ENCODE assay signal across 8 cellular contexts in genomic region chr12:69284131-69284530, GRCh38. TPM values are rescaled to one million over a fixed set of nuclear protein-coding genes. Genes with fewer than 3 reads are reported as not detected.
DNase-seq lines count a peak whose midpoint lies in the region.

No MANE protein-coding gene starts in this region.

- H3K27me3 ChIP-seq in HUES48 (ENCODE audit: control insufficient read depth, insufficient read depth, low read length) (no peaks in the 10 kb centered on the region; the same call in 1 of the 2 replicates), skeletal muscle tissue (ENCODE audit: control insufficient read depth in 3 of 3, insufficient read depth in 3 of 3, low read length in 3 of 3) (peaks cover 0 to 4% (median 0%) of the 10 kb centered on the region in 3 donors)

- H3K36me3 ChIP-seq in HUES48 (ENCODE audit: control insufficient read depth, insufficient read depth, low read length) (no peaks in the 10 kb centered on the region), skeletal muscle tissue (ENCODE audit: control insufficient read depth in 3 of 3, insufficient read depth in 3 of 3, low read length in 3 of 3) (no peaks in the 10 kb centered on the region)

- H3K27ac ChIP-seq in HUES48 (ENCODE audit: low read depth, low read length) (no peak overlapping the region), skeletal muscle tissue (ENCODE audit: low read depth, low read length) (no peak overlapping the region)

- H3K4me1 ChIP-seq in HUES48 (ENCODE audit: control insufficient read depth, insufficient read depth, low read length): peaks cover 10% of the 10 kb centered on the region
- peaks cover 4 to 6% (median 5%) of the 10 kb centered on the region in 3 donors for H3K4me1 ChIP-seq in skeletal muscle tissue (ENCODE audit: control insufficient read depth in 3 of 3, insufficient read depth in 3 of 3, low read length in 3 of 3)

- DNase-seq in activated CD4-positive, alpha-beta T cell treated with anti-CD3 and anti-CD28 coated beads for 48 hours: peak; percentile 49
- no peak for DNase-seq in activated CD4-positive, alpha-beta T cell treated with anti-CD3 and anti-CD28 coated beads for 1 hour
- peak; percentile 71 to 88 for DNase-seq in SHP77 (lab: John Stamatoyannopoulos, UW)
- DNase-seq in cerebellar cortex (ENCODE audit: low spot score): peak; percentile 66
- DNase-seq in islet precursor cell: peak; percentile 85
- no peak for DNase-seq in AML-193 (lab: John Stamatoyannopoulos, UW)

- H3K4me3 ChIP-seq in HUES48 (ENCODE audit: low read depth, low read length) (peak overlapping the region; percentile 27; the same call in 1 of the 2 replicates), skeletal muscle tissue (ENCODE audit: low read length in 3 of 3) (peak overlapping the region; percentile 2 to 58 (median 38))

- no peaks in the 10 kb centered on the region for H3K9me3 ChIP-seq in HUES48 (ENCODE audit: control insufficient read depth, insufficient read depth, low read length)
- no peaks in the 10 kb centered on the region for H3K9me3 ChIP-seq in skeletal muscle tissue (ENCODE audit: control insufficient read depth in 3 of 3, low read length in 3 of 3)

- H3K9ac ChIP-seq in HUES48 (ENCODE audit: low read depth, low read length): no peak overlapping the region
- H3K9ac ChIP-seq in skeletal muscle tissue (ENCODE audit: low read depth in 1 of 3, low read length in 3 of 3): no peak overlapping the region

RNA-seq across cellular contexts. Expression of gene CPSF6, which starts 44.8 kb away (rescaled TPM):
- total RNA-seq in skeletal muscle tissue: 35.5 TPM

Comparison
In these comparisons a context has a peak if more than half of its experiments do, and no peak if none do; other contexts are left out.
1. DNase-seq: peak in activated CD4-positive, alpha-beta T cell treated with anti-CD3 and anti-CD28 coated beads for 48 hours (single experiment), SHP77 (2 of 2), cerebellar cortex (single experiment) and islet precursor cell (single experiment); none in activated CD4-positive, alpha-beta T cell treated with anti-CD3 and anti-CD28 coated beads for 1 hour (single experiment) and AML-193 (0 of 2).